8 cellular contexts compared by ENCODE assay signal in the genomic region with DNA sequence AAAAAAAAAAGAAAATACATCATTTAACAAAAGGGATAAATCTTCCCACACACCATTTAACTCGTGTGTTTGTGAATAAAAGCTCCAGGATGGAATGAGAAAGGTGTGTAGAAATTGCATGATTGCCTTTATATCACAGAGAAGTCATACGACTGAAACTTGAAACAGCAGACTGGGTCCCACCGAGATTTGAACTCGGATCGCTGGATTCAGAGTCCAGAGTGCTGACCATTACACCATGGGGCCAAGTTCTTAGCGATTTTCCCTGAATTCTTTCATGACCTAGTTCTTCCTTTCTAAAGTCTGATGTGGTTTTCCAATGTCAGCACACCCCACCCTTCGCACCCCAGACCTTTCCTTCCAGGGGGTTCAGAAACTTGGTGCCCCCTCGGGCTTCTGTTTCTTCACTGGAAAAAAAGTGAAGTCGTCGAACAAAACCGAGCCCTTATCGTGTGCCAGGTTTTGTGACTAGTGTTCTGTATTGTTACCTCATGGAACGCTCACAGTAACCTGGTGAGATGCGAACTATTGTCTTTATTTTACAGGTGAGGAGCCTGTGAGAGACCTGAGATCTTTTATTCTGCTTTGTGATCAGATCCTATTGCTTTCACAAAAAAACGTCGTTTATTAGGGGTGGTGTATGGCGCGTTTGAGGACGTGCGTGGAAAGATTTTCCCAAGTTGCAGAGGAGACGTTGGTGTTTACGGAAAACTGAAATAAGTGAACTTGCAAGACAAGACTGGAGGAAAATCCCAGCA.
A peak's percentile ranks its signal among the peaks of the same experiment; 100 is the strongest.
DNase-seq lines count a peak whose midpoint lies in the region; ATAC-seq and TF ChIP-seq lines count a peak whose summit lies in the region.

No MANE protein-coding gene starts in this region.

- no peaks in the 10 kb centered on the region for H3K36me3 ChIP-seq in skeletal muscle satellite cell (ENCODE audit: insufficient read depth, low read length)

- peaks cover 3% of the 10 kb centered on the region for H3K27me3 ChIP-seq in skeletal muscle satellite cell (ENCODE audit: control insufficient read depth, insufficient read depth, low read length)

- 0 out of 2 replicates have a peak, but pooled peaks have one; percentile 24 for TF ChIP-seq POLR2A in Raji (IDR thresholded peaks at IDR 0.05; ENCODE audit: insufficient read depth, low read depth, low read length)

- CTCF ChIA-PET in MCF 10A (lab: Yijun Ruan, JAX): interaction anchor here (0.5 to 0.6 kb wide), 2 partner anchors 248 to 461 kb away, joined by 3 to 4 read pairs; no protein-coding TSS in a partner anchor

- peak overlapping the region; percentile 83 for H3K27ac Mint-ChIP-seq in MCF 10A (ENCODE audit: low read depth, unreplicated experiment)

- no peak for ATAC-seq in HG03439 (IDR thresholded peaks at IDR 0.05; ENCODE audit: unreplicated experiment)

- H3K9me3 ChIP-seq in skeletal muscle satellite cell (replicated peaks; ENCODE audit: low read length): no peaks in the 10 kb centered on the region

- POLR2A ChIA-PET in MCF 10A (lab: Yijun Ruan, JAX): interaction anchor here (0.6 to 1.1 kb wide), 2 partner anchors 14 to 585 kb away, joined by 3 read pairs; no protein-coding TSS in a partner anchor

- peak overlapping the region; percentile 97 for H3K4me3 Mint-ChIP-seq in MCF 10A (ENCODE audit: unreplicated experiment)

- H3K4me3 ChIP-seq in skeletal muscle satellite cell (ENCODE audit: low read length): peak overlapping the region; percentile 76

- no TSS peak for BruUV-seq in MCF 10A (replicated peaks; lab: Mats Ljungman, UMichigan)

- DNase-seq in Daoy (ENCODE audit: low read depth) (peak; percentile 87), KG1 (lab: John Stamatoyannopoulos, UW) (peak; percentile 59), MCF 10A (ENCODE audit: unreplicated experiment) (peak; percentile 85), iPS-NIHi11 (ENCODE audit: low spot score) (peak; percentile 25), NCI-H1092 treated with DMSO at 0.1 percent for 48 hours (lab: John Stamatoyannopoulos, UW) (no peak)

- H3K4me1 Mint-ChIP-seq in MCF 10A (ENCODE audit: insufficient read depth, unreplicated experiment): peaks cover 5% of the 10 kb centered on the region

- TF ChIP-seq CTCF in MCF 10A (IDR thresholded peaks at IDR 0.05; ENCODE audit: unreplicated experiment): no peak

- H3K36me3 Mint-ChIP-seq in MCF 10A (ENCODE audit: insufficient read depth, unreplicated experiment): peaks cover 18% of the 10 kb centered on the region

- H3K9ac ChIP-seq in skeletal muscle satellite cell (ENCODE audit: low read depth, low read length): peak overlapping the region; percentile 63

- peak overlapping the region; percentile 81 for H3K4me2 ChIP-seq in skeletal muscle satellite cell (ENCODE audit: low read length)

- no peaks in the 10 kb centered on the region for H3K27me3 Mint-ChIP-seq in MCF 10A (ENCODE audit: insufficient read depth, unreplicated experiment)

- no peaks in the 10 kb centered on the region for H3K9me3 Mint-ChIP-seq in MCF 10A (ENCODE audit: unreplicated experiment)

- H3K4me1 ChIP-seq in skeletal muscle satellite cell (ENCODE audit: control insufficient read depth, insufficient read depth, low read length): peaks cover 6% of the 10 kb centered on the region

- intact Hi-C loops in MCF 10A (cut with micrococcal nuclease): no loop called here
